23 cellular contexts compared by ENCODE assay signal in genomic region chr6:42365021-42365420, GRCh38.
A peak's percentile ranks its signal among the peaks of the same experiment; 100 is the strongest.
DNase-seq lines count a peak whose midpoint lies in the region; ATAC-seq and TF ChIP-seq lines count a peak whose summit lies in the region.
"Had no signal": no experiment of that assay in that cellular context is flagged by ENCODE, and none has a peak within 500 bp of the region (broad histone marks: within the 10 kb centered on the region; RNA-seq: fewer than 3 reads in every experiment).

No MANE protein-coding gene starts in this region.

- TF ChIP-seq CTCF in nephron progenitor cell (IDR thresholded peaks at IDR 0.05) = no peak
- no peak for TF ChIP-seq CTCF in A673 (conservative IDR thresholded peaks at IDR 0.05; ENCODE audit: low read depth, low read length)

- peaks cover 39% of the 10 kb centered on the region; the same call in 1 of the 2 replicates for H3K79me2 ChIP-seq in GM23248 (ENCODE audit: insufficient read depth)

- POLR2A ChIA-PET in A673 (lab: Charles Lee; ENCODE audit: low non-redundant PET) = no interaction called here

- peak overlapping the region; percentile 17 for H3K27ac Mint-ChIP-seq in activated naive CD4-positive, alpha-beta T cell treated with anti-CD3 and anti-CD28 coated beads, Interleukin-2, amount 10 ng/mL, durations not matched to agents 7 days and 5 days
- H3K27ac Mint-ChIP-seq in nephron progenitor cell = peak overlapping the region; percentile 9

- peaks cover 26% of the 10 kb centered on the region for H3K36me3 Mint-ChIP-seq in activated naive CD4-positive, alpha-beta T cell treated with anti-CD3 and anti-CD28 coated beads, Interleukin-2, amount 10 ng/mL, durations not matched to agents 7 days and 5 days
- H3K36me3 Mint-ChIP-seq in nephron progenitor cell (ENCODE audit: low read depth) = no peaks in the 10 kb centered on the region

- no TSS peak for BruUV-seq in A673 (replicated peaks; lab: Mats Ljungman, UMichigan)

- DNase-seq in activated naive CD4-positive, alpha-beta T cell treated with anti-CD3 and anti-CD28 coated beads, Interleukin-2, amount 10 ng/mL, durations not matched to agents 7 days and 5 days = peak; percentile 17
- no peak for DNase-seq in activated naive CD4-positive, alpha-beta T cell (lab: John Stamatoyannopoulos, UW)
- DNase-seq in GM23248 = peak; percentile 7
- peak; percentile 45 for DNase-seq in astrocyte of the hippocampus (ENCODE audit: low read depth, low spot score)
- DNase-seq in nephron progenitor cell = no peak
- DNase-seq in A673 (ENCODE audit: low spot score) = no peak
- no peak for DNase-seq in SIG-M5 treated with dmso at 0.1 percent for 504 hours (lab: John Stamatoyannopoulos, UW; ENCODE audit: unreplicated experiment)
- DNase-seq: adrenal gland; Calu3; caudate nucleus; effector CD4-positive, alpha-beta T cell; EL; head of caudate nucleus; KG1; lower lobe of right lung; NCI-H1048; stimulated activated CD4-positive, alpha-beta T cell treated with anti-CD3 and anti-CD28 coated beads, Interleukin-4, amount 100 ng/mL, for 1 hour; T1000 had no signal

- H4K20me1 ChIP-seq in GM23248 (ENCODE audit: insufficient read depth) = no peaks in the 10 kb centered on the region

- no peak overlapping the region for H3K4me3 Mint-ChIP-seq in activated naive CD4-positive, alpha-beta T cell treated with anti-CD3 and anti-CD28 coated beads, Interleukin-2, amount 10 ng/mL, durations not matched to agents 7 days and 5 days
- H3K4me3 Mint-ChIP-seq in nephron progenitor cell = no peak overlapping the region

- H3F3A ChIP-seq in GM23248 (ENCODE audit: insufficient read depth) = no peaks in the 10 kb centered on the region

- H3K36me3 ChIP-seq in GM23248 (ENCODE audit: low read depth) = no peaks in the 10 kb centered on the region
- H3K36me3 ChIP-seq in A673 (ENCODE audit: insufficient read depth, low read length, poor library complexity, severe bottlenecking) = no peaks in the 10 kb centered on the region
- H3K36me3 ChIP-seq: adrenal gland, HAP-1 had no signal

- 71 to 76% methylated on average over 8 of the region's 8 CpGs for WGBS in GM23248 (ENCODE audit: low coverage in 1 of 2, low lambda C conversion rate in 2 of 2, missing lambda C conversion rate in 2 of 2), 2 experiments

- H3K27me3 ChIP-seq in GM23248 (replicated peaks; ENCODE audit: insufficient read depth) (no peaks in the 10 kb centered on the region), A673 (replicated peaks; ENCODE audit: insufficient read depth, low read depth, low read length, poor library complexity) (no peaks in the 10 kb centered on the region)
- H3K27me3 ChIP-seq: adrenal gland, SJSA1 had no signal

- H3K9me3 ChIP-seq in GM23248 (ENCODE audit: low read depth) (no peaks in the 10 kb centered on the region), A673 (ENCODE audit: low read depth, low read length, poor library complexity, severe bottlenecking) (no peaks in the 10 kb centered on the region)
- H3K9me3 ChIP-seq: adrenal gland, HAP-1, lower lobe of right lung, SJSA1 had no signal

- H3K9me2 ChIP-seq in GM23248 (ENCODE audit: insufficient read depth) = no peaks in the 10 kb centered on the region

- H3K9ac ChIP-seq in GM23248 = no peak overlapping the region
- H3K9ac ChIP-seq: parathyroid adenoma had no signal

- H2AFZ ChIP-seq in GM23248 = no peak overlapping the region
- H2AFZ ChIP-seq: parathyroid adenoma had no signal

- H3K4me1 ChIP-seq in GM23248 (ENCODE audit: insufficient read depth) (no peaks in the 10 kb centered on the region), A673 (ENCODE audit: insufficient read depth, low read length, poor library complexity, severe bottlenecking) (no peaks in the 10 kb centered on the region)
- H3K4me1 ChIP-seq: HAP-1 had no signal

- H3K4me2 ChIP-seq in GM23248 (ENCODE audit: unreplicated experiment) = no peak overlapping the region

- in situ Hi-C loops in GM23248 (cut with MboI) = no loop called here

- peaks cover 61% of the 10 kb centered on the region for H3K4me1 Mint-ChIP-seq in activated naive CD4-positive, alpha-beta T cell treated with anti-CD3 and anti-CD28 coated beads, Interleukin-2, amount 10 ng/mL, durations not matched to agents 7 days and 5 days
- H3K4me1 Mint-ChIP-seq in nephron progenitor cell = peaks cover 13% of the 10 kb centered on the region

- no peak overlapping the region for H3K27ac ChIP-seq in GM23248
- no peak overlapping the region for H3K27ac ChIP-seq in A673 (ENCODE audit: low read depth, low read length, poor library complexity, severe bottlenecking)
- H3K27ac ChIP-seq: lower lobe of right lung, parathyroid adenoma, SJSA1 had no signal

- H3K9me3 Mint-ChIP-seq in activated naive CD4-positive, alpha-beta T cell treated with anti-CD3 and anti-CD28 coated beads, Interleukin-2, amount 10 ng/mL, durations not matched to agents 7 days and 5 days = no peaks in the 10 kb centered on the region
- no peaks in the 10 kb centered on the region for H3K9me3 Mint-ChIP-seq in nephron progenitor cell

- H3K4me3 ChIP-seq in GM23248 = no peak overlapping the region
- no peak overlapping the region for H3K4me3 ChIP-seq in A673 (ENCODE audit: low read depth, low read length, poor library complexity, severe bottlenecking)
- H3K4me3 ChIP-seq: adrenal gland, HAP-1, lower lobe of right lung, SJSA1 had no signal

- no peaks in the 10 kb centered on the region for H3K27me3 Mint-ChIP-seq in activated naive CD4-positive, alpha-beta T cell treated with anti-CD3 and anti-CD28 coated beads, Interleukin-2, amount 10 ng/mL, durations not matched to agents 7 days and 5 days
- H3K27me3 Mint-ChIP-seq in nephron progenitor cell (ENCODE audit: low read depth, poor library complexity) = peaks cover 8% of the 10 kb centered on the region

- intact Hi-C loops in A673 (cut with micrococcal nuclease; ENCODE audit: unreplicated experiment) = no loop called here

- ATAC-seq in GM19455 (IDR thresholded peaks at IDR 0.05; ENCODE audit: unreplicated experiment) = no peak
- ATAC-seq: activated CD4-positive, CD25-positive, alpha-beta regulatory T cell treated with anti-CD3 and anti-CD28 coated beads, Interleukin-2, amount 50 U/mL, for 24 hours; lower lobe of right lung had no signal

- CTCF ChIA-PET in activated naive CD4-positive, alpha-beta T cell treated with anti-CD3 and anti-CD28 coated beads, Interleukin-2, amount 10 ng/mL, durations not matched to agents 7 days and 5 days (lab: Charles Lee) = interaction anchor here (1.0 to 1.7 kb wide), 2 partner anchors 37 to 39 kb away, joined by 3 read pairs; no protein-coding TSS in a partner anchor
- CTCF ChIA-PET in A673 (lab: Charles Lee) = no interaction called here

Comparison
In these comparisons a context has a peak if more than half of its experiments do, and no peak if none do; other contexts are left out.
1. DNase-seq: peak in activated naive CD4-positive, alpha-beta T cell treated with anti-CD3 and anti-CD28 coated beads, Interleukin-2, amount 10 ng/mL, durations not matched to agents 7 days and 5 days (single experiment), GM23248 (single experiment) and astrocyte of the hippocampus (single experiment); none in activated naive CD4-positive, alpha-beta T cell (0 of 4), nephron progenitor cell (single experiment), A673 (single experiment) and SIG-M5 treated with dmso at 0.1 percent for 504 hours (single experiment).